ENCODE assay signal across 30 cellular contexts in genomic region chr3:141352262-141352984, GRCh38.
"Had no signal": no experiment of that assay in that cellular context is flagged by ENCODE, and none has a peak within 500 bp of the region (broad histone marks: within the 10 kb centered on the region; RNA-seq: fewer than 3 reads in every experiment).

No MANE protein-coding gene starts in this region.

- FAIRE-seq: colon, frontal cortex, TTC549 had no signal

- H3K36me3 Mint-ChIP-seq: WTC11 had no signal

- H3K4me1 ChIP-seq: adrenal gland, body of pancreas had no signal

- H3K27ac ChIP-seq: adrenal gland, body of pancreas, esophagus squamous epithelium, VCaP had no signal

- H3K9me3 ChIP-seq: adrenal gland, body of pancreas, esophagus squamous epithelium had no signal

- H3K4me3 Mint-ChIP-seq: activated CD8-positive, alpha-beta T cell treated with anti-CD3 and anti-CD28 coated beads for 36 hours; activated naive CD8-positive, alpha-beta T cell; activated naive CD8-positive, alpha-beta T cell treated with anti-CD3 and anti-CD28 coated beads, Interleukin-2, amount 50 U/mL, for 24 hours; activated T-cell treated with anti-CD3 and anti-CD28 coated beads, Interleukin-2, amount 50 U/mL, for 4 hours; activated T-helper 17 cell treated with anti-CD3 and anti-CD28 coated beads, Interleukin-2, amount 50 U/mL, for 72 hours; effector memory CD8-positive, alpha-beta T cell; WTC11 had no signal

- H3K27ac Mint-ChIP-seq: activated CD8-positive, alpha-beta T cell treated with anti-CD3 and anti-CD28 coated beads for 36 hours; activated naive CD8-positive, alpha-beta T cell; activated naive CD8-positive, alpha-beta T cell treated with anti-CD3 and anti-CD28 coated beads, Interleukin-2, amount 50 U/mL, for 24 hours; activated T-helper 17 cell treated with anti-CD3 and anti-CD28 coated beads, Interleukin-2, amount 50 U/mL, for 72 hours; effector memory CD8-positive, alpha-beta T cell; WTC11 had no signal

- ATAC-seq: activated CD8-positive, alpha-beta T cell treated with anti-CD3 and anti-CD28 coated beads for 36 hours; activated naive CD8-positive, alpha-beta T cell treated with anti-CD3 and anti-CD28 coated beads, Interleukin-2, amount 50 U/mL, for 24 hours; activated T-cell treated with anti-CD3 and anti-CD28 coated beads, Interleukin-2, amount 50 U/mL, for 4 hours; activated T-helper 17 cell treated with anti-CD3 and anti-CD28 coated beads, Interleukin-2, amount 50 U/mL, for 72 hours; body of pancreas; effector memory CD8-positive, alpha-beta T cell; WTC11 had no signal

- H3K27me3 Mint-ChIP-seq: activated CD8-positive, alpha-beta T cell treated with anti-CD3 and anti-CD28 coated beads for 36 hours; activated naive CD8-positive, alpha-beta T cell; activated naive CD8-positive, alpha-beta T cell treated with anti-CD3 and anti-CD28 coated beads, Interleukin-2, amount 50 U/mL, for 24 hours had no signal

- H3K36me3 ChIP-seq: adrenal gland, esophagus squamous epithelium had no signal

- H3K9me3 Mint-ChIP-seq: activated T-helper 17 cell treated with anti-CD3 and anti-CD28 coated beads, Interleukin-2, amount 50 U/mL, for 72 hours; effector memory CD8-positive, alpha-beta T cell; WTC11 had no signal

- DNase-seq: activated CD4-positive, alpha-beta T cell treated with anti-CD3 and anti-CD28 coated beads for 48 hours; activated CD4-positive, alpha-beta T cell treated with anti-CD3 and anti-CD28 coated beads, Interleukin-2, amount 50 U/mL, for 1 hour; activated CD4-positive, alpha-beta T cell treated with anti-CD3 and anti-CD28 coated beads, Interleukin-2, amount 50 U/mL, for 48 hours; activated CD8-positive, alpha-beta memory T cell treated with anti-CD3 and anti-CD28 coated beads for 24 hours; activated CD8-positive, alpha-beta T cell treated with anti-CD3 and anti-CD28 coated beads for 36 hours; activated effector memory CD4-positive, alpha-beta T cell treated with Interleukin-2 at 50 U/mL for 16 hours; activated gamma-delta T cell treated with Interleukin-2 at 50 U/mL for 16 hours; activated naive CD4-positive, alpha-beta T cell treated with anti-CD3 and anti-CD28 coated beads, Interleukin-2, amount 50 U/mL, for 16 hours; activated naive CD4-positive, alpha-beta T cell treated with Interleukin-2 at 50 U/mL for 16 hours; activated naive CD8-positive, alpha-beta T cell treated with anti-CD3 and anti-CD28 coated beads, Interleukin-2, amount 50 U/mL, for 24 hours; activated T-cell treated with anti-CD3 and anti-CD28 coated beads, Interleukin-2, amount 50 U/mL, for 4 hours; adrenal gland; amygdala; aorta; body of pancreas; caudate nucleus; cortex of kidney; dermis blood vessel endothelial cell; effector CD4-positive, alpha-beta T cell; effector memory CD8-positive, alpha-beta T cell; esophagus squamous epithelium; head of caudate nucleus; T-helper 2 cell had no signal

- H3K4me1 Mint-ChIP-seq: activated naive CD8-positive, alpha-beta T cell treated with anti-CD3 and anti-CD28 coated beads, Interleukin-2, amount 50 U/mL, for 24 hours; activated T-helper 17 cell treated with anti-CD3 and anti-CD28 coated beads, Interleukin-2, amount 50 U/mL, for 72 hours had no signal

- H3K4me3 ChIP-seq: adrenal gland, body of pancreas, esophagus squamous epithelium had no signal

- H3K27me3 ChIP-seq: adrenal gland, body of pancreas had no signal
